16 cellular contexts compared by ENCODE assay signal in the genomic region with DNA sequence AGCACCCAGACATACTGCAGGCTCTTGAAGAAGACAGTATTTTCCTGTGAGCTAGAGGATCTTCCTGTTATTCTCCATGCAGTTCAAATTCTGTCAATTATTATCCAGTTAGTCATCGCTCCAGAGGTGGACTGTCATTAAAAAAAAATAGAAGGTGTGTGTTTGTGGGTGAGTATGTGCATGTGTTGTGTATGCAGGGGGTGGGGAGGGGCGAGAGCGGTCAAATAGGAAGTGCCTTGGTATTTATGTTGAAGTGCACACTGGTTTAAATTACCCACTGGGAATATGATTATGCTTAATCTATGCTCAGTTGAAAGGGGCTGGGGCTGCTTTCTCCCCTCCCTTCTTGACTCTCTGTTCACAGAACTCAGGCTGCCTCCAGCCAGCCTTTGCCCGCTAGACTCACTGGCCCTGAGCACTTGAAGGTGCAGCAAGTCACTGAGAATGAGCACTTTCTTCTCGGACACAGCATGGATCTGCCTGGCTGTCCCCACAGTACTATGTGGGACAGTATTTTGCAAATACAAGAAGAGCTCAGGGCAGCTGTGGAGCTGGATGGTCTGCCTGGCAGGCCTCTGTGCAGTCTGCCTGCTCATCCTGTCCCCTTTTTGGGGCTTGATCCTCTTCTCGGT. TPM values are rescaled to one million over a fixed set of nuclear protein-coding genes. Genes with fewer than 3 reads are reported as not detected.
DNase-seq lines count a peak whose midpoint lies in the region; ATAC-seq and TF ChIP-seq lines count a peak whose summit lies in the region.
"Had no signal": no experiment of that assay in that cellular context is flagged by ENCODE, and none has a peak within 500 bp of the region (broad histone marks: within the 10 kb centered on the region; RNA-seq: fewer than 3 reads in every experiment).

A gene with protein sequence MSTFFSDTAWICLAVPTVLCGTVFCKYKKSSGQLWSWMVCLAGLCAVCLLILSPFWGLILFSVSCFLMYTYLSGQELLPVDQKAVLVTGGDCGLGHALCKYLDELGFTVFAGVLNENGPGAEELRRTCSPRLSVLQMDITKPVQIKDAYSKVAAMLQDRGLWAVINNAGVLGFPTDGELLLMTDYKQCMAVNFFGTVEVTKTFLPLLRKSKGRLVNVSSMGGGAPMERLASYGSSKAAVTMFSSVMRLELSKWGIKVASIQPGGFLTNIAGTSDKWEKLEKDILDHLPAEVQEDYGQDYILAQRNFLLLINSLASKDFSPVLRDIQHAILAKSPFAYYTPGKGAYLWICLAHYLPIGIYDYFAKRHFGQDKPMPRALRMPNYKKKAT (plus strand): TSS at position 273 of the 632 bp plus-strand sequence. CDS start 172 bp downstream, at position 445.

- no peak for TF ChIP-seq POLR2A in HCT116 (IDR thresholded peaks at IDR 0.05; ENCODE audit: borderline replicate concordance, extremely low read depth, insufficient read depth, insufficient read length)

- no peak for DNase-seq in HCT116 (ENCODE audit: low read depth, low spot score)
- DNase-seq in adipocyte (ENCODE audit: low read depth) = peak; percentile 10
- DNase-seq in hepatocyte (ENCODE audit: low spot score) = peak; percentile 64
- no peak for DNase-seq in NCI-H1105 treated with DMSO at 0.1 percent for 48 hours (lab: John Stamatoyannopoulos, UW)
- no peak for DNase-seq in H7
- no peak for DNase-seq in OCI-M2 (lab: John Stamatoyannopoulos, UW; ENCODE audit: unreplicated experiment)
- DNase-seq: activated CD4-positive, alpha-beta T cell treated with anti-CD3 and anti-CD28 coated beads for 1 hour; activated effector memory CD4-positive, alpha-beta T cell treated with Interleukin-2 at 50 U/mL for 16 hours; cerebellar nuclear complex; hippocampal formation; NCI-H2081; nephron progenitor cell; stimulated activated naive CD8-positive, alpha-beta T cell treated with anti-CD3 and anti-CD28 coated beads, Interleukin-15, amount 100 ng/mL, for 72 hours had no signal

- H3K27ac ChIP-seq in HCT116 (ENCODE audit: low read depth, low read length) (no peak within 1 kb of the TSS), hepatocyte (peak within 1 kb of the TSS; percentile 71)

- intact Hi-C loops in HCT116 (cut with micrococcal nuclease) = loop anchor here (5.0 kb wide), 1 partner anchor 422 kb away; no protein-coding TSS in a partner anchor

- POLR2A ChIA-PET in HCT116 (lab: Charles Lee) = no interaction called here

- H3K9me3 ChIP-seq in HCT116 (ENCODE audit: control insufficient read depth in 1 of 2, insufficient read depth in 1 of 2, low read depth in 1 of 2, low read length in 2 of 2) (no peaks in the 10 kb centered on the region), adipocyte (ENCODE audit: control insufficient read depth, low read length) (no peaks in the 10 kb centered on the region), hepatocyte (ENCODE audit: low read depth) (no peaks in the 10 kb centered on the region), skeletal muscle satellite cell (replicated peaks; ENCODE audit: low read length) (no peaks in the 10 kb centered on the region)

- H3K27me3 ChIP-seq in HCT116 (ENCODE audit: insufficient read depth, low read length) = peaks cover 44% of the 10 kb centered on the region
- peaks cover 22% of the 10 kb centered on the region for H3K27me3 ChIP-seq in adipocyte (replicated peaks; ENCODE audit: control insufficient read depth, insufficient read depth, low read length)
- H3K27me3 ChIP-seq in hepatocyte = no peaks in the 10 kb centered on the region
- H3K27me3 ChIP-seq in skeletal muscle satellite cell (ENCODE audit: control insufficient read depth, insufficient read depth, low read length) = peaks cover 5% of the 10 kb centered on the region
- H3K27me3 ChIP-seq in H7 (ENCODE audit: control insufficient read depth, insufficient read depth, low read length) = no peaks in the 10 kb centered on the region

- CTCF ChIA-PET in HCT116 (lab: Charles Lee) = interaction anchor here (1.0 to 1.2 kb wide), 2 partner anchors 19 to 195 kb away, joined by 3 to 6 read pairs; no protein-coding TSS in a partner anchor

- H3K4me1 ChIP-seq in HCT116 (ENCODE audit: control insufficient read depth in 1 of 2, insufficient read depth in 2 of 2, low read length in 2 of 2) = peaks cover 0 to 15% of the 10 kb centered on the region in 2 experiments; a peak in 2 of 4 replicates
- H3K4me1 ChIP-seq in adipocyte (ENCODE audit: control insufficient read depth, insufficient read depth, low read length) = peaks cover 4% of the 10 kb centered on the region
- H3K4me1 ChIP-seq in hepatocyte (ENCODE audit: insufficient read depth) = peaks cover 24% of the 10 kb centered on the region
- peaks cover 21% of the 10 kb centered on the region for H3K4me1 ChIP-seq in skeletal muscle satellite cell (ENCODE audit: control insufficient read depth, insufficient read depth, low read length)

- H4K20me1 ChIP-seq in HCT116 (ENCODE audit: insufficient read depth) (no peaks in the 10 kb centered on the region), hepatocyte (ENCODE audit: insufficient read depth, poor library complexity, severe bottlenecking) (no peaks in the 10 kb centered on the region)

- no peaks in the 10 kb centered on the region for H3K9me2 ChIP-seq in HCT116 (ENCODE audit: insufficient read depth)
- H3K9me2 ChIP-seq in hepatocyte (replicated peaks; ENCODE audit: insufficient read depth) = no peaks in the 10 kb centered on the region

- no peaks in the 10 kb centered on the region for H3K36me3 ChIP-seq in HCT116 (ENCODE audit: control insufficient read depth in 1 of 2, insufficient read depth in 2 of 2, low read length in 2 of 2)
- no peaks in the 10 kb centered on the region for H3K36me3 ChIP-seq in adipocyte (ENCODE audit: control insufficient read depth, insufficient read depth, low read length, severe bottlenecking)
- H3K36me3 ChIP-seq in hepatocyte (replicated peaks; ENCODE audit: insufficient read depth, low read depth) = no peaks in the 10 kb centered on the region
- H3K36me3 ChIP-seq in skeletal muscle satellite cell (ENCODE audit: insufficient read depth, low read length) = no peaks in the 10 kb centered on the region
- H3K36me3 ChIP-seq in H7 (replicated peaks; ENCODE audit: control insufficient read depth, insufficient read depth, low read length) = no peaks in the 10 kb centered on the region

- H3K9ac ChIP-seq in HCT116 (ENCODE audit: low read length) = no peak within 1 kb of the TSS
- H3K9ac ChIP-seq in adipocyte (ENCODE audit: low read length) = no peak within 1 kb of the TSS
- peak within 1 kb of the TSS; percentile 52 for H3K9ac ChIP-seq in skeletal muscle satellite cell (ENCODE audit: low read depth, low read length)

- ATAC-seq in HCT116 (peak; percentile 15), HG03439 (IDR thresholded peaks at IDR 0.05; ENCODE audit: unreplicated experiment) (no peak)
- ATAC-seq: Right ventricle myocardium inferior; stimulated activated naive CD8-positive, alpha-beta T cell treated with anti-CD3 and anti-CD28 coated beads, Interleukin-15, amount 100 ng/mL, for 72 hours had no signal

- TF ChIP-seq CTCF in HCT116 (IDR thresholded peaks at IDR 0.05 in 2 of 3, conservative IDR thresholded peaks at IDR 0.05 in 1 of 3; ENCODE audit: borderline replicate concordance in 1 of 3, insufficient read depth in 1 of 3, low read depth in 2 of 3, low read length in 2 of 3) (no peak), hepatocyte (IDR thresholded peaks at IDR 0.05; ENCODE audit: poor library complexity) (no peak)

- H3K4me2 ChIP-seq in HCT116 (ENCODE audit: low read length) = peak within 1 kb of the TSS; percentile 18; the same call in 1 of the 2 replicates
- peak within 1 kb of the TSS; percentile 74 for H3K4me2 ChIP-seq in hepatocyte
- H3K4me2 ChIP-seq in skeletal muscle satellite cell (ENCODE audit: low read length) = peak within 1 kb of the TSS; percentile 28

- no TSS peak for BruUV-seq in HCT116 (replicated peaks; lab: Mats Ljungman, UMichigan)

- no peak for TF ChIP-seq RAD21 in HCT116 (IDR thresholded peaks at IDR 0.05; ENCODE audit: low read depth)

- 52% methylated on average over 6 of the region's 6 CpGs for WGBS in hepatocyte (ENCODE audit: low lambda C conversion rate, missing lambda C conversion rate)

- H3K79me2 ChIP-seq in HCT116 (ENCODE audit: insufficient read depth, low read length) (no peaks in the 10 kb centered on the region), hepatocyte (peaks cover 46% of the 10 kb centered on the region)

- H3K4me3 ChIP-seq in HCT116 (replicated peaks in 1 of 2; ENCODE audit: low read depth in 1 of 2, low read length in 2 of 2) (no peak within 1 kb of the TSS), adipocyte (ENCODE audit: low read length) (no peak within 1 kb of the TSS), hepatocyte (peak within 1 kb of the TSS; percentile 8), skeletal muscle satellite cell (ENCODE audit: low read length) (peak within 1 kb of the TSS; percentile 38), H7 (ENCODE audit: insufficient read depth, low read depth, low read length) (no peak within 1 kb of the TSS)

- RAD21 ChIA-PET in HCT116 (lab: Charles Lee; ENCODE audit: low non-redundant PET in 1 of 2, low total read pairs in 2 of 2, uncharacterized antibody in 2 of 2, unreplicated experiment in 2 of 2) = no interaction called here

- H2AFZ ChIP-seq in HCT116 (ENCODE audit: low read depth, low read length, poor library complexity, severe bottlenecking) (no peak within 1 kb of the TSS), hepatocyte (no peak within 1 kb of the TSS)

TF ChIP-seq in HCT116, 20 proteins besides CTCF, POLR2A, EP300 and RAD21 (continues in another document):
- TF ChIP-seq CEBPB (IDR thresholded peaks at IDR 0.05; ENCODE audit: low read depth) = no peak
- TF ChIP-seq SP1 (IDR thresholded peaks at IDR 0.05; ENCODE audit: low read depth) = no peak
- TF ChIP-seq SIN3A (IDR thresholded peaks at IDR 0.05; ENCODE audit: low read depth) = no peak
- TF ChIP-seq YY1 (IDR thresholded peaks at IDR 0.05; ENCODE audit: extremely low read depth, insufficient replicate concordance, low read depth, low read length) = no peak
- no peak for TF ChIP-seq EZH2 (IDR thresholded peaks at IDR 0.05)
- TF ChIP-seq SRF (IDR thresholded peaks at IDR 0.05; ENCODE audit: low read depth) = no peak
- no peak for TF ChIP-seq CBX3 (IDR thresholded peaks at IDR 0.05; ENCODE audit: low read depth)
- TF ChIP-seq POLR2AphosphoS5 (IDR thresholded peaks at IDR 0.05; ENCODE audit: low read depth, low read length) = no peak
- no peak for TF ChIP-seq EGR1 (IDR thresholded peaks at IDR 0.05; ENCODE audit: low read depth)
- TF ChIP-seq ZNF274 (IDR thresholded peaks at IDR 0.05; ENCODE audit: low read depth, low read length) = no peak
- TF ChIP-seq JUND (IDR thresholded peaks at IDR 0.05) = no peak

RNA-seq across cellular contexts. Expression of the gene that starts here (rescaled TPM):
- total RNA-seq in HCT116 (2021; ENCODE audit: unreplicated experiment) (not detected), hepatocyte (75.6 and 76.7 TPM in 2 replicates)
- not detected in 2 replicates for polyA plus RNA-seq in HCT116 (2012)
- polyA plus RNA-seq in hepatocyte = 63.5 and 91.1 TPM in 2 replicates
- 0.22 and 1.3 TPM in 2 replicates for total RNA-seq in skeletal muscle satellite cell (2012; rRNA removed)
- 0.04 TPM in 1 of 2 replicates, not detected in the other for total RNA-seq in H7 (2014; rRNA removed; shearing (Covaris generic))
- total RNA-seq: Right ventricle myocardium inferior had no signal

Comparison
In these comparisons a context has a peak if more than half of its experiments do, and no peak if none do; other contexts are left out.
1. RNA of the gene that starts here (total RNA-seq): 75.6 to 76.7 TPM in hepatocyte; not detected in HCT116 (single experiment) and 0.04 TPM in H7; every median in the first group is over 10 times any median in the second.
2. Peak in ATAC-seq and H3K4me2 ChIP-seq in HCT116; RNA of the gene not detected or under 1 TPM.
3. DNase-seq: peak in adipocyte (single experiment) and hepatocyte (single experiment); none in HCT116 (single experiment), NCI-H1105 treated with DMSO at 0.1 percent for 48 hours (single experiment), H7 (single experiment) and OCI-M2 (single experiment).
4. H3K4me2 ChIP-seq: peak in every context shown above with its lines; median percentile 74 in hepatocyte; 28 in skeletal muscle satellite cell; 18 in HCT116.
5. H3K4me3 ChIP-seq: peak in hepatocyte (single experiment) and skeletal muscle satellite cell (single experiment); none in HCT116 (0 of 2), adipocyte (single experiment) and H7 (single experiment).